In genomic region chr18:32301976-32302743, GRCh38 we compare ENCODE assay signal across 9 cellular contexts.
DNase-seq lines count a peak whose midpoint lies in the region; ATAC-seq and TF ChIP-seq lines count a peak whose summit lies in the region.
"Had no signal": no experiment of that assay in that cellular context is flagged by ENCODE, and none has a peak within 500 bp of the region (broad histone marks: within the 10 kb centered on the region; RNA-seq: fewer than 3 reads in every experiment).

No MANE protein-coding gene starts in this region.

- H3K9me3 Mint-ChIP-seq in activated CD8-positive, alpha-beta memory T cell treated with anti-CD3 and anti-CD28 coated beads, Interleukin-2, amount 10 ng/mL, durations not matched to agents 7 days and 5 days (ENCODE audit: low read depth) = no peaks in the 10 kb centered on the region

- peaks cover 4% of the 10 kb centered on the region for H3K4me1 Mint-ChIP-seq in activated CD8-positive, alpha-beta memory T cell treated with anti-CD3 and anti-CD28 coated beads, Interleukin-2, amount 10 ng/mL, durations not matched to agents 7 days and 5 days
- H3K4me1 Mint-ChIP-seq: CD4-positive, CD25-positive, alpha-beta regulatory T cell had no signal

- ATAC-seq in activated CD8-positive, alpha-beta memory T cell treated with anti-CD3 and anti-CD28 coated beads, Interleukin-2, amount 10 ng/mL, durations not matched to agents 7 days and 5 days = peak; percentile 47
- peak; percentile 96 for ATAC-seq in HG03378 (IDR thresholded peaks at IDR 0.05; ENCODE audit: unreplicated experiment)

- no peak for DNase-seq in activated CD8-positive, alpha-beta memory T cell treated with anti-CD3 and anti-CD28 coated beads, Interleukin-2, amount 10 ng/mL, durations not matched to agents 7 days and 5 days
- DNase-seq in activated CD8-positive, alpha-beta memory T cell treated with anti-CD3 and anti-CD28 coated beads, Interleukin-2, amount 50 U/mL, for 48 hours = no peak
- DNase-seq in cardiac fibroblast (ENCODE audit: low read depth in 2 of 2) (peak; percentile 79 to 90), NCI-H2196 (lab: John Stamatoyannopoulos, UW; ENCODE audit: unreplicated experiment) (no peak), NCI-H446 (lab: John Stamatoyannopoulos, UW) (no peak)
- DNase-seq in stimulated activated CD4-positive, alpha-beta T cell treated with anti-CD3 and anti-CD28 coated beads, Interleukin-15, amount 100 ng/mL, for 24 hours = no peak
- DNase-seq: CD4-positive, CD25-positive, alpha-beta regulatory T cell had no signal

- no peaks in the 10 kb centered on the region for H3K36me3 Mint-ChIP-seq in activated CD8-positive, alpha-beta memory T cell treated with anti-CD3 and anti-CD28 coated beads, Interleukin-2, amount 10 ng/mL, durations not matched to agents 7 days and 5 days
- H3K36me3 Mint-ChIP-seq: CD4-positive, CD25-positive, alpha-beta regulatory T cell had no signal

- no peak overlapping the region for H3K4me3 ChIP-seq in cardiac fibroblast (replicated peaks in 1 of 2; ENCODE audit: low read depth in 2 of 2, low read length in 2 of 2)
- no peak overlapping the region for H3K4me3 ChIP-seq in skeletal muscle satellite cell (ENCODE audit: low read length)

- no peaks in the 10 kb centered on the region for H3K27me3 ChIP-seq in skeletal muscle satellite cell (ENCODE audit: control insufficient read depth, insufficient read depth, low read length)

- H3K9me3 ChIP-seq in skeletal muscle satellite cell (replicated peaks; ENCODE audit: low read length) = no peaks in the 10 kb centered on the region

- H3K27me3 Mint-ChIP-seq in activated CD8-positive, alpha-beta memory T cell treated with anti-CD3 and anti-CD28 coated beads, Interleukin-2, amount 10 ng/mL, durations not matched to agents 7 days and 5 days = peaks cover 4% of the 10 kb centered on the region
- H3K27me3 Mint-ChIP-seq: CD4-positive, CD25-positive, alpha-beta regulatory T cell had no signal

- H3K4me2 ChIP-seq in skeletal muscle satellite cell (ENCODE audit: low read length) = peak overlapping the region; percentile 62

- H3K4me3 Mint-ChIP-seq in activated CD8-positive, alpha-beta memory T cell treated with anti-CD3 and anti-CD28 coated beads, Interleukin-2, amount 10 ng/mL, durations not matched to agents 7 days and 5 days = no peak overlapping the region
- H3K4me3 Mint-ChIP-seq: CD4-positive, CD25-positive, alpha-beta regulatory T cell had no signal

- no peaks in the 10 kb centered on the region for H3K36me3 ChIP-seq in skeletal muscle satellite cell (ENCODE audit: insufficient read depth, low read length)

- peaks cover 19% of the 10 kb centered on the region for H3K4me1 ChIP-seq in skeletal muscle satellite cell (ENCODE audit: control insufficient read depth, insufficient read depth, low read length)

- H3K27ac Mint-ChIP-seq in activated CD8-positive, alpha-beta memory T cell treated with anti-CD3 and anti-CD28 coated beads, Interleukin-2, amount 10 ng/mL, durations not matched to agents 7 days and 5 days = no peak overlapping the region
- H3K27ac Mint-ChIP-seq: CD4-positive, CD25-positive, alpha-beta regulatory T cell had no signal

- no peak for TF ChIP-seq CTCF in cardiac fibroblast (IDR thresholded peaks at IDR 0.05; ENCODE audit: low read depth, low read length)

- H3K9ac ChIP-seq in skeletal muscle satellite cell (ENCODE audit: low read depth, low read length) = no peak overlapping the region

- CTCF ChIA-PET in activated CD8-positive, alpha-beta memory T cell treated with anti-CD3 and anti-CD28 coated beads, Interleukin-2, amount 10 ng/mL, durations not matched to agents 7 days and 5 days (lab: Charles Lee) = interaction anchor here (1.5 kb wide), 1 partner anchor 144 kb away, joined by 3 read pairs; no protein-coding TSS in a partner anchor

Comparison
In these comparisons a context has a peak if more than half of its experiments do, and no peak if none do; other contexts are left out.
1. DNase-seq: peak in cardiac fibroblast (2 of 2); none in activated CD8-positive, alpha-beta memory T cell treated with anti-CD3 and anti-CD28 coated beads, Interleukin-2, amount 10 ng/mL, durations not matched to agents 7 days and 5 days (single experiment), activated CD8-positive, alpha-beta memory T cell treated with anti-CD3 and anti-CD28 coated beads, Interleukin-2, amount 50 U/mL, for 48 hours (single experiment), NCI-H2196 (single experiment), NCI-H446 (0 of 2) and stimulated activated CD4-positive, alpha-beta T cell treated with anti-CD3 and anti-CD28 coated beads, Interleukin-15, amount 100 ng/mL, for 24 hours (single experiment).